In the genomic region with DNA sequence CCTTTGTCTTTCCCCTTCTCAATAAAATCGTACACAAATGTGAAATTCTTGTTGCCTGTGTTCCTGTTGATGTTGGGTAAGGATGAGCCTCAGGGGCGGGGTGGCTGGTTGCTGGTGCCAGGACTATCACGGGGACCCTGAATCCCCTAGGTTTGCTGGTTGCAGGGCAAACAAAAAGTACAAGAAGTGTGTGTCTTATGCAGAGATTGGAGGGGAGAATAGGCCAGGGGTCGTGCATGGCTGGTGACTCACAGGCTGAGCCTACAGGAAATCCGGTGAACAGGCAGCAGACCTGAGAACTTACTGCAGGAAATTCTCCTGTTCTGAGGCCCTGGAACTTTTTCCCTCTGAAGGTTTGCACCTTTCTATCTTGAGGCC, we compare ENCODE assay signal across 11 cellular contexts. TPM values are rescaled to one million over a fixed set of nuclear protein-coding genes. Genes with fewer than 3 reads are reported as not detected.
DNase-seq lines count a peak whose midpoint lies in the region; ATAC-seq and TF ChIP-seq lines count a peak whose summit lies in the region.
"Had no signal": no experiment of that assay in that cellular context is flagged by ENCODE, and none has a peak within 500 bp of the region (broad histone marks: within the 10 kb centered on the region; RNA-seq: fewer than 3 reads in every experiment).

No MANE protein-coding gene starts in this region.

- H3K36me3 ChIP-seq in left ventricle myocardium inferior: no peaks in the 10 kb centered on the region
- H3K36me3 ChIP-seq in Caco-2 (ENCODE audit: control insufficient read depth, insufficient read depth, low read length): no peaks in the 10 kb centered on the region

- H3K27me3 Mint-ChIP-seq in activated naive CD8-positive, alpha-beta T cell treated with anti-CD3 and anti-CD28 coated beads, Interleukin-2, amount 50 U/mL, for 24 hours: no peaks in the 10 kb centered on the region
- H3K27me3 Mint-ChIP-seq in Caco-2 (ENCODE audit: insufficient read depth, unreplicated experiment): no peaks in the 10 kb centered on the region

- DNase-seq in left ventricle myocardium inferior (no peak), left ventricle myocardium superior (no peak), left kidney (ENCODE audit: low read depth, low spot score) (peak; percentile 22), Caco-2 (no peak), iPS-NIHi11 (ENCODE audit: low spot score) (no peak), omental fat pad (ENCODE audit: low spot score) (no peak), NCI-H2107 (lab: John Stamatoyannopoulos, UW) (no peak)
- no peak for DNase-seq in activated naive CD8-positive, alpha-beta T cell treated with anti-CD3 and anti-CD28 coated beads, Interleukin-2, amount 50 U/mL, for 24 hours
- DNase-seq: NCI-H2227 treated with DMSO at 0.1 percent for 48 hours had no signal

- ATAC-seq in left ventricle myocardium superior (no peak), omental fat pad (ENCODE audit: low FRiP score) (no peak)
- no peak for ATAC-seq in activated naive CD8-positive, alpha-beta T cell treated with anti-CD3 and anti-CD28 coated beads, Interleukin-2, amount 50 U/mL, for 24 hours
- ATAC-seq: HCT116 had no signal

- H3K27me3 ChIP-seq in left ventricle myocardium inferior (ENCODE audit: low read depth) (peaks cover 64% of the 10 kb centered on the region), Caco-2 (replicated peaks; ENCODE audit: control insufficient read depth, insufficient read depth, low read length) (no peaks in the 10 kb centered on the region)

- POLR2A ChIA-PET in Caco-2 (lab: Charles Lee): no interaction called here

- H3K9me3 ChIP-seq in left ventricle myocardium inferior (replicated peaks) (no peaks in the 10 kb centered on the region), Caco-2 (no peaks in the 10 kb centered on the region)

- H3K36me3 Mint-ChIP-seq in activated naive CD8-positive, alpha-beta T cell treated with anti-CD3 and anti-CD28 coated beads, Interleukin-2, amount 50 U/mL, for 24 hours (ENCODE audit: low read depth): no peaks in the 10 kb centered on the region
- H3K36me3 Mint-ChIP-seq in Caco-2 (ENCODE audit: insufficient read depth, unreplicated experiment): peaks cover 8% of the 10 kb centered on the region

- no TSS peak for BruUV-seq in Caco-2 (replicated peaks; lab: Mats Ljungman, UMichigan)

- TF ChIP-seq CTCF in left ventricle myocardium inferior (IDR thresholded peaks at IDR 0.05; ENCODE audit: borderline replicate concordance) (no peak), Caco-2 (IDR thresholded peaks at IDR 0.05; ENCODE audit: insufficient read depth in 1 of 2, low read depth in 1 of 2, low read length in 1 of 2, severe bottlenecking in 1 of 2, unreplicated experiment in 1 of 2) (no peak), omental fat pad (IDR thresholded peaks at IDR 0.05) (no peak)

- intact Hi-C loops in left ventricle myocardium inferior (cut with micrococcal nuclease) (no loop called here), left ventricle myocardium superior (cut with micrococcal nuclease) (no loop called here), Caco-2 (cut with micrococcal nuclease; ENCODE audit: unreplicated experiment) (no loop called here)

- H3K27ac ChIP-seq in left ventricle myocardium inferior (replicated peaks): peak overlapping the region; percentile 70
- H3K27ac ChIP-seq: epithelial cell of prostate had no signal

- peaks cover 48% of the 10 kb centered on the region for H3K4me1 Mint-ChIP-seq in activated naive CD8-positive, alpha-beta T cell treated with anti-CD3 and anti-CD28 coated beads, Interleukin-2, amount 50 U/mL, for 24 hours
- no peaks in the 10 kb centered on the region for H3K4me1 Mint-ChIP-seq in Caco-2 (ENCODE audit: low read depth, unreplicated experiment)

- CTCF ChIA-PET in Caco-2 (lab: Charles Lee): no interaction called here

- peak overlapping the region; percentile 44 for H3K27ac Mint-ChIP-seq in activated naive CD8-positive, alpha-beta T cell treated with anti-CD3 and anti-CD28 coated beads, Interleukin-2, amount 50 U/mL, for 24 hours
- H3K27ac Mint-ChIP-seq in Caco-2 (ENCODE audit: unreplicated experiment): no peak overlapping the region

- H3K4me1 ChIP-seq in left ventricle myocardium inferior (peaks cover 28% of the 10 kb centered on the region), Caco-2 (no peaks in the 10 kb centered on the region)

- H3K9me3 Mint-ChIP-seq in activated naive CD8-positive, alpha-beta T cell treated with anti-CD3 and anti-CD28 coated beads, Interleukin-2, amount 50 U/mL, for 24 hours: no peaks in the 10 kb centered on the region
- no peaks in the 10 kb centered on the region for H3K9me3 Mint-ChIP-seq in Caco-2 (ENCODE audit: unreplicated experiment)

- peak overlapping the region; percentile 56 for H3K4me3 ChIP-seq in left ventricle myocardium inferior
- H3K4me3 ChIP-seq in Caco-2 (ENCODE audit: low read depth, low read length): no peak overlapping the region

- H3K4me3 Mint-ChIP-seq in activated naive CD8-positive, alpha-beta T cell treated with anti-CD3 and anti-CD28 coated beads, Interleukin-2, amount 50 U/mL, for 24 hours: no peak overlapping the region
- no peak overlapping the region for H3K4me3 Mint-ChIP-seq in Caco-2 (ENCODE audit: unreplicated experiment)

RNA-seq across cellular contexts. Expression of a gene that starts 5.5 kb away (rescaled TPM):
- 0.82 TPM for total RNA-seq in left ventricle myocardium inferior
- total RNA-seq in left ventricle myocardium superior: 1.2 TPM
- 3.1 and 4.1 TPM in 2 replicates for total RNA-seq in Caco-2 (2022)
- total RNA-seq in omental fat pad: 1 to 10 TPM; 1.5 to 5.5 (median 3.4) TPM
